21 cellular contexts compared by ENCODE assay signal in the genomic region with DNA sequence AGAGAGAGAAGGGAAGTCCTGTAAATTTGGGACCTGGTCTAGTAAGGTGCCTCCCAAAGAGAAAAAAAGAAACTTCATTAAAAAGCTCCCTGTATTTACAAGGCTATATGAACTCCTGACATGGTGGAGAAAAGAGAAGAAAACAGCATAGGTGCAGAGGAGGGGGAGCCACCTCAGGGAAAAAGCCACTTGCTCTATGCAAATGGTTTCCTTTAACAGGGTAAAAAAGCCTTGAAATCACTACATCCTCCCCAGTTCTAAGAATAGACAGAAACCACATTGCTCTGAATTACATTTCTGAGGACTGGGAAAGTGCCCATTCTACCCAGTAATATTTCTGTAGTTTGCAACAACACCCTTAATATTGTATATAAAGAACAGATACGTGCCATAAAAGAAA.
DNase-seq lines count a peak whose midpoint lies in the region; ATAC-seq lines count a peak whose summit lies in the region.
"Had no signal": no experiment of that assay in that cellular context is flagged by ENCODE, and none has a peak within 500 bp of the region (broad histone marks: within the 10 kb centered on the region; RNA-seq: fewer than 3 reads in every experiment).

No MANE protein-coding gene starts in this region.

- peaks cover 66% of the 10 kb centered on the region for H3K4me1 Mint-ChIP-seq in activated naive CD4-positive, alpha-beta T cell treated with anti-CD3 and anti-CD28 coated beads, Interleukin-2, amount 50 U/mL, for 24 hours
- H3K4me1 Mint-ChIP-seq: naive B cell had no signal

- no peak for DNase-seq in activated CD4-positive, CD25-positive, alpha-beta regulatory T cell treated with anti-CD3 and anti-CD28 coated beads, Interleukin-2, amount 50 U/mL, for 72 hours
- peak; percentile 1 for DNase-seq in stimulated activated CD4-positive, alpha-beta T cell treated with anti-CD3 and anti-CD28 coated beads, Interleukin-2, amount 100 ng/mL, for 4 hours (ENCODE audit: low read depth)
- no peak for DNase-seq in stimulated activated CD4-positive, alpha-beta T cell treated with anti-CD3 and anti-CD28 coated beads, Interleukin-2, amount 100 ng/mL, for 24 hours
- DNase-seq in NCI-H2029 (lab: John Stamatoyannopoulos, UW) = no peak
- no peak for DNase-seq in GOT3 (lab: John Stamatoyannopoulos, UW)
- DNase-seq: Kasumi-1, left ventricle myocardium inferior, naive B cell, NCI-H1092 treated with DMSO at 0.1 percent for 48 hours, NCI-H2029 treated with DMSO at 0.1 percent for 48 hours, NCI-H226, NCI-H774, retina, small intestine, T1000, transverse colon had no signal

- H3K4me3 Mint-ChIP-seq in activated naive CD4-positive, alpha-beta T cell treated with anti-CD3 and anti-CD28 coated beads, Interleukin-2, amount 50 U/mL, for 24 hours = peak overlapping the region; percentile 64

- no peaks in the 10 kb centered on the region for H3K9me3 Mint-ChIP-seq in activated naive CD4-positive, alpha-beta T cell treated with anti-CD3 and anti-CD28 coated beads, Interleukin-2, amount 50 U/mL, for 24 hours

- peak; percentile 82 to 91 for ATAC-seq in activated CD4-positive, CD25-positive, alpha-beta regulatory T cell treated with anti-CD3 and anti-CD28 coated beads, Interleukin-2, amount 50 U/mL, for 24 hours
- ATAC-seq in HG03108 (IDR thresholded peaks at IDR 0.05; ENCODE audit: unreplicated experiment) = no peak
- ATAC-seq: HCT116, SK-N-SH treated with all-trans-retinoic acid at 6 μM for 48 hours had no signal

- H3K27me3 Mint-ChIP-seq in activated naive CD4-positive, alpha-beta T cell treated with anti-CD3 and anti-CD28 coated beads, Interleukin-2, amount 50 U/mL, for 24 hours = no peaks in the 10 kb centered on the region

- H3K27ac Mint-ChIP-seq in activated naive CD4-positive, alpha-beta T cell treated with anti-CD3 and anti-CD28 coated beads, Interleukin-2, amount 50 U/mL, for 24 hours = peak overlapping the region; percentile 88

- H3K36me3 Mint-ChIP-seq in activated naive CD4-positive, alpha-beta T cell treated with anti-CD3 and anti-CD28 coated beads, Interleukin-2, amount 50 U/mL, for 24 hours = peaks cover 5% of the 10 kb centered on the region
- H3K36me3 Mint-ChIP-seq: naive B cell had no signal
